Comparison of ENCODE assay signal across 1 cellular context in genomic region chr12:45425426-45425825, GRCh38.
TF ChIP-seq lines count a peak whose summit lies in the region.

No MANE protein-coding gene starts in this region.

TF ChIP-seq in H1, 55 proteins besides CTCF, POLR2A, EP300 and RAD21:
- TF ChIP-seq CTBP2 (IDR thresholded peaks at IDR 0.05; ENCODE audit: borderline replicate concordance, insufficient read depth, insufficient read length, low read length): no peak
- TF ChIP-seq KDM5A (IDR thresholded peaks at IDR 0.05; ENCODE audit: low read length): no peak
- TF ChIP-seq RFX5 (IDR thresholded peaks at IDR 0.05; ENCODE audit: borderline replicate concordance, low read depth, low read length): no peak
- TF ChIP-seq SAP30 (IDR thresholded peaks at IDR 0.05; ENCODE audit: insufficient read depth, insufficient replicate concordance, low read length): no peak
- no peak for TF ChIP-seq CEBPB (IDR thresholded peaks at IDR 0.05; ENCODE audit: low read depth, low read length)
- TF ChIP-seq NRF1 (IDR thresholded peaks at IDR 0.05; ENCODE audit: low read depth, low read length): no peak
- TF ChIP-seq YY1 (IDR thresholded peaks at IDR 0.05; ENCODE audit: low read depth, low read length): no peak
- TF ChIP-seq, protein P1, sequence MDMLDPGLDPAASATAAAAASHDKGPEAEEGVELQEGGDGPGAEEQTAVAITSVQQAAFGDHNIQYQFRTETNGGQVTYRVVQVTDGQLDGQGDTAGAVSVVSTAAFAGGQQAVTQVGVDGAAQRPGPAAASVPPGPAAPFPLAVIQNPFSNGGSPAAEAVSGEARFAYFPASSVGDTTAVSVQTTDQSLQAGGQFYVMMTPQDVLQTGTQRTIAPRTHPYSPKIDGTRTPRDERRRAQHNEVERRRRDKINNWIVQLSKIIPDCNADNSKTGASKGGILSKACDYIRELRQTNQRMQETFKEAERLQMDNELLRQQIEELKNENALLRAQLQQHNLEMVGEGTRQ (IDR thresholded peaks at IDR 0.05; ENCODE audit: low read length): no peak
- no peak for TF ChIP-seq KDM4A (IDR thresholded peaks at IDR 0.05; ENCODE audit: low read depth, low read length, severe bottlenecking)
- TF ChIP-seq CHD2 (IDR thresholded peaks at IDR 0.05; ENCODE audit: low read length): no peak
- TF ChIP-seq POLR2AphosphoS5 (IDR thresholded peaks at IDR 0.05; ENCODE audit: low read depth, low read length): no peak
- TF ChIP-seq MAFK (IDR thresholded peaks at IDR 0.05; ENCODE audit: low read depth, low read length): no peak
- no peak for TF ChIP-seq EGR1 (IDR thresholded peaks at IDR 0.05; ENCODE audit: borderline replicate concordance, low read depth, low read length)
- TF ChIP-seq SUZ12 (IDR thresholded peaks at IDR 0.05; ENCODE audit: low read length): no peak
- no peak for TF ChIP-seq BRCA1 (IDR thresholded peaks at IDR 0.05; ENCODE audit: low read depth, low read length)
- TF ChIP-seq CHD7 (IDR thresholded peaks at IDR 0.05; ENCODE audit: insufficient replicate concordance, low read length): no peak
- no peak for TF ChIP-seq SP4 (IDR thresholded peaks at IDR 0.05; ENCODE audit: low read length)
- no peak for TF ChIP-seq POU5F1 (IDR thresholded peaks at IDR 0.05; ENCODE audit: low read depth, low read length)
- no peak for TF ChIP-seq JUND (IDR thresholded peaks at IDR 0.05; ENCODE audit: low read length)
